Comparison of ENCODE assay signal across 18 cellular contexts in the genomic region with DNA sequence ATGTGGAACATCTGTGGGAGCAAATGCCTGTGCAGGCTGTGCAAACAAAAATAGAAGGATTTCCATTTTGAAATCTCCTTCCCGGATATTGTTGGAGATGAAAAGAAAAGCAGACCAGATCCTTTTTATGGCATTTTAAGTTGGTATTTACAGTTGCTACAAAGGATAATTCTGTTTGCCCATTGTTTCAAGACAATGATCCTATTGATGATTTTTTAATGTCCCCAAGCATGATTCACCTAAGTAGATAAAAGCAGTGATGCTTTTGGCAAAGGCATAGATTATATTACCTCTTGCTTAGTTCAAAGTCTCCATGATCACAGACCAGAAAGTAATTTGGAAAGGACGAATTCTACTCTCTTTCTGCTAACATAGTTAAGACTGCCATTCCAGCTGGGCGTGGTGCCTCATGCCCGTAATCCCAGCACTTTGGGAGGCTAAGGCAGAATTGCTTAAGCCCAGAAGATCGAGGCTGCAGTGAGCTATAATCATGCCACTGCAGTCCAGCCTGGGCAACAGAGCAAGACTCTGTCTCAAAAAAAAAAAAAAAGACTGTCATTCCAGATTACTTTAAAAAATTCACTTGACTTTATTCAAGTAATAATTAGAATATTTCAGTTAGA.
DNase-seq lines count a peak whose midpoint lies in the region; ATAC-seq and FAIRE-seq lines count a peak whose summit lies in the region.
"Had no signal": no experiment of that assay in that cellular context is flagged by ENCODE, and none has a peak within 500 bp of the region (broad histone marks: within the 10 kb centered on the region; RNA-seq: fewer than 3 reads in every experiment).

No MANE protein-coding gene starts in this region.

- ATAC-seq in HG03159 (IDR thresholded peaks at IDR 0.05; ENCODE audit: unreplicated experiment) = no peak
- ATAC-seq: T-cell had no signal

- H3F3A ChIP-seq in GM23248 (ENCODE audit: insufficient read depth) = 0 out of 2 replicates have a peak, but pooled peaks cover 5% of the 10 kb centered on the region

- H3K4me3 ChIP-seq in GM23248 (no peak overlapping the region), small intestine (ENCODE audit: low read depth in 1 of 2, low read length in 2 of 2) (no peak overlapping the region)
- H3K4me3 ChIP-seq: SJSA1 had no signal

- no peaks in the 10 kb centered on the region for H3K9me2 ChIP-seq in GM23248 (ENCODE audit: insufficient read depth)

- no peak overlapping the region for H3K9ac ChIP-seq in GM23248

- H3K36me3 ChIP-seq in GM23248 (ENCODE audit: low read depth) (no peaks in the 10 kb centered on the region), small intestine (ENCODE audit: control insufficient read depth in 2 of 2, insufficient read depth in 2 of 2, low read length in 2 of 2) (no peaks in the 10 kb centered on the region)
- H3K36me3 ChIP-seq: SJSA1 had no signal

- H3K4me1 ChIP-seq in GM23248 (ENCODE audit: insufficient read depth) = peaks cover 15% of the 10 kb centered on the region
- no peaks in the 10 kb centered on the region for H3K4me1 ChIP-seq in small intestine (ENCODE audit: control insufficient read depth in 2 of 2, insufficient read depth in 1 of 2, low read depth in 1 of 2, low read length in 1 of 2)

- H3K79me2 ChIP-seq in GM23248 (ENCODE audit: insufficient read depth) = no peaks in the 10 kb centered on the region

- in situ Hi-C loops in GM23248 (cut with MboI) = no loop called here

- 11 to 12% methylated on average over 5 of the region's 5 CpGs for WGBS in GM23248 (ENCODE audit: low coverage in 1 of 2, low lambda C conversion rate in 2 of 2, missing lambda C conversion rate in 2 of 2), 2 experiments
- WGBS in small intestine, 3 donors = 13 to 51% (median 30%) methylated on average over 5 of the region's 5 CpGs

- H3K27me3 ChIP-seq in GM23248 (replicated peaks; ENCODE audit: insufficient read depth) = no peaks in the 10 kb centered on the region
- H3K27me3 ChIP-seq in small intestine (ENCODE audit: control insufficient read depth in 2 of 2, insufficient read depth in 2 of 2, low read length in 2 of 2) = no peaks in the 10 kb centered on the region
- H3K27me3 ChIP-seq: SJSA1 had no signal

- DNase-seq in GM23248 (peak; percentile 12), HT1080 (ENCODE audit: low read depth) (peak; percentile 36), SW480 (ENCODE audit: low spot score) (peak; percentile 96), small intestine (peak; percentile 1), HPDE6-E6E7 (ENCODE audit: extremely low spot score) (no peak)
- DNase-seq in effector CD8-positive, alpha-beta T cell (lab: John Stamatoyannopoulos, UW) = no peak
- DNase-seq: ACHN; Calu3; CD4-positive, CD25-positive, alpha-beta regulatory T cell; DMS53; HCEC 1CT; NCI-H1105; NCI-H187; NCI-H446; NCI-H774; T-cell had no signal

- H3K27ac ChIP-seq in GM23248 = no peak overlapping the region
- no peak overlapping the region for H3K27ac ChIP-seq in small intestine (ENCODE audit: low read depth in 1 of 2, low read length in 1 of 2)
- H3K27ac ChIP-seq: SJSA1 had no signal

- no peak for FAIRE-seq in small intestine (lab: Jason Lieb, UNC)

- peak overlapping the region; percentile 58 for H2AFZ ChIP-seq in GM23248

- H3K4me2 ChIP-seq in GM23248 (ENCODE audit: unreplicated experiment) = peak overlapping the region; percentile 3

- H3K9me3 ChIP-seq in GM23248 (ENCODE audit: low read depth) (no peaks in the 10 kb centered on the region), small intestine (ENCODE audit: control insufficient read depth, low read depth) (no peaks in the 10 kb centered on the region)
- H3K9me3 ChIP-seq: SJSA1 had no signal

- H4K20me1 ChIP-seq in GM23248 (ENCODE audit: insufficient read depth) = no peaks in the 10 kb centered on the region

Comparison
In these comparisons a context has a peak if more than half of its experiments do, and no peak if none do; other contexts are left out.
1. DNase-seq: peak in GM23248 (single experiment), HT1080 (single experiment), SW480 (single experiment) and small intestine (single experiment); none in HPDE6-E6E7 (single experiment) and effector CD8-positive, alpha-beta T cell (single experiment).